Comparison of ENCODE assay signal across 22 cellular contexts in genomic region chr7:82961240-82961639, GRCh38.
DNase-seq lines count a peak whose midpoint lies in the region.
"Had no signal": no experiment of that assay in that cellular context is flagged by ENCODE, and none has a peak within 500 bp of the region (broad histone marks: within the 10 kb centered on the region; RNA-seq: fewer than 3 reads in every experiment).

No MANE protein-coding gene starts in this region.

- no peak overlapping the region for H3K27ac ChIP-seq in GM23248
- H3K27ac ChIP-seq in subcutaneous abdominal adipose tissue (ENCODE audit: low read depth, low read length): no peak overlapping the region
- H3K27ac ChIP-seq in Karpas-422 (ENCODE audit: low read length): no peak overlapping the region
- H3K27ac ChIP-seq: A549; BLaER1 treated with 17β-estradiol and CSF1 and Interleukin-3, amounts not matched to agents 10 nM and 100 nM had no signal

- H3K9me2 ChIP-seq in GM23248 (ENCODE audit: insufficient read depth) (no peaks in the 10 kb centered on the region), Karpas-422 (replicated peaks; ENCODE audit: insufficient read depth, low read length) (no peaks in the 10 kb centered on the region)

- H3K4me2 ChIP-seq in GM23248 (ENCODE audit: unreplicated experiment) (no peak overlapping the region), Karpas-422 (ENCODE audit: low read depth, low read length, poor library complexity, severe bottlenecking) (no peak overlapping the region)
- H3K4me2 ChIP-seq: A549; BLaER1 treated with 17β-estradiol and CSF1 and Interleukin-3, amounts not matched to agents 10 nM and 100 nM had no signal

- H3K27me3 ChIP-seq in GM23248 (replicated peaks; ENCODE audit: insufficient read depth) (no peaks in the 10 kb centered on the region), adipocyte (replicated peaks; ENCODE audit: control insufficient read depth, insufficient read depth, low read length) (peaks cover 6% of the 10 kb centered on the region), subcutaneous abdominal adipose tissue (ENCODE audit: control insufficient read depth in 5 of 5, insufficient read depth in 4 of 5, low read length in 5 of 5) (no peaks in the 10 kb centered on the region), Karpas-422 (ENCODE audit: low read length) (no peaks in the 10 kb centered on the region)
- H3K27me3 ChIP-seq: BE2C; BLaER1 treated with 17β-estradiol and CSF1 and Interleukin-3, amounts not matched to agents 10 nM and 100 nM had no signal

- WGBS in GM23248 (ENCODE audit: low coverage in 1 of 2, low lambda C conversion rate in 2 of 2, missing lambda C conversion rate in 2 of 2), 2 experiments: 22 to 29% methylated on average over 3 of the region's 3 CpGs

- in situ Hi-C loops in GM23248 (cut with MboI): no loop called here

- H3K79me2 ChIP-seq in GM23248 (ENCODE audit: insufficient read depth) (no peaks in the 10 kb centered on the region), Karpas-422 (ENCODE audit: low read length) (no peaks in the 10 kb centered on the region)

- H3K9ac ChIP-seq in GM23248 (no peak overlapping the region), adipocyte (ENCODE audit: low read length) (no peak overlapping the region), subcutaneous abdominal adipose tissue (ENCODE audit: low read length in 5 of 5) (no peak overlapping the region), Karpas-422 (ENCODE audit: low read length) (no peak overlapping the region)
- H3K9ac ChIP-seq: BLaER1 treated with 17β-estradiol and CSF1 and Interleukin-3, amounts not matched to agents 10 nM and 100 nM had no signal

- H4K20me1 ChIP-seq in GM23248 (ENCODE audit: insufficient read depth) (no peaks in the 10 kb centered on the region), Karpas-422 (ENCODE audit: insufficient read depth, low read depth, low read length) (no peaks in the 10 kb centered on the region)
- H4K20me1 ChIP-seq: BLaER1 treated with 17β-estradiol and CSF1 and Interleukin-3, amounts not matched to agents 10 nM and 100 nM had no signal

- H3K4me1 ChIP-seq in GM23248 (ENCODE audit: insufficient read depth) (no peaks in the 10 kb centered on the region), adipocyte (ENCODE audit: control insufficient read depth, insufficient read depth, low read length) (peaks cover 10% of the 10 kb centered on the region), subcutaneous abdominal adipose tissue (ENCODE audit: control insufficient read depth in 5 of 5, insufficient read depth in 5 of 5, low read length in 5 of 5) (peaks cover 0 to 15% (median 0%) of the 10 kb centered on the region in 5 donors), Karpas-422 (ENCODE audit: low read length) (no peaks in the 10 kb centered on the region)
- H3K4me1 ChIP-seq: A549, BE2C had no signal

- H2AFZ ChIP-seq in GM23248 (no peak overlapping the region), Karpas-422 (ENCODE audit: low read length) (no peak overlapping the region)

- no peaks in the 10 kb centered on the region for H3K9me3 ChIP-seq in GM23248 (ENCODE audit: low read depth)
- no peaks in the 10 kb centered on the region for H3K9me3 ChIP-seq in adipocyte (ENCODE audit: control insufficient read depth, low read length)
- no peaks in the 10 kb centered on the region for H3K9me3 ChIP-seq in subcutaneous abdominal adipose tissue (ENCODE audit: control insufficient read depth in 5 of 5, low read length in 5 of 5)
- peaks cover 20% of the 10 kb centered on the region for H3K9me3 ChIP-seq in Karpas-422 (ENCODE audit: low read length)
- H3K9me3 ChIP-seq: A549, BE2C had no signal

- H3K4me3 ChIP-seq in GM23248: no peak overlapping the region
- peak overlapping the region; percentile 40 for H3K4me3 ChIP-seq in adipocyte (ENCODE audit: low read length)
- H3K4me3 ChIP-seq in subcutaneous abdominal adipose tissue (ENCODE audit: low read depth in 1 of 5, low read length in 5 of 5): peak overlapping the region in 3 of 5 donors; percentile 7 to 59 (median 53)
- no peak overlapping the region for H3K4me3 ChIP-seq in Karpas-422 (ENCODE audit: low read length)
- H3K4me3 ChIP-seq: A549; BLaER1 treated with 17β-estradiol and CSF1 and Interleukin-3, amounts not matched to agents 10 nM and 100 nM; GM12878 had no signal

- DNase-seq in GM23248 (peak; percentile 10), adipocyte (ENCODE audit: low read depth) (no peak), cerebellum (ENCODE audit: low spot score) (peak; percentile 38), GM19238 (ENCODE audit: insufficient read length, low spot score) (no peak), dedifferentiated amniotic fluid mesenchymal stem cell (ENCODE audit: extremely low spot score) (no peak), Karpas-422 (no peak)
- DNase-seq: 8988T; ACHN; AML-193; BE2C; Calu3; CD4-positive, alpha-beta T cell; COR-L47; DMS53; DND-41; GDM1; H7; HCEC 1CT had no signal

- H3F3A ChIP-seq in GM23248 (ENCODE audit: insufficient read depth): no peaks in the 10 kb centered on the region

- no peaks in the 10 kb centered on the region for H3K36me3 ChIP-seq in GM23248 (ENCODE audit: low read depth)
- no peaks in the 10 kb centered on the region for H3K36me3 ChIP-seq in adipocyte (ENCODE audit: control insufficient read depth, insufficient read depth, low read length, severe bottlenecking)
- no peaks in the 10 kb centered on the region for H3K36me3 ChIP-seq in subcutaneous abdominal adipose tissue (ENCODE audit: control insufficient read depth in 5 of 5, insufficient read depth in 5 of 5, low read length in 5 of 5)
- no peaks in the 10 kb centered on the region for H3K36me3 ChIP-seq in Karpas-422 (ENCODE audit: insufficient read depth, low read length)
- H3K36me3 ChIP-seq: BE2C; BLaER1 treated with 17β-estradiol and CSF1 and Interleukin-3, amounts not matched to agents 10 nM and 100 nM had no signal

Comparison
In these comparisons a context has a peak if more than half of its experiments do, and no peak if none do; other contexts are left out.
1. DNase-seq: peak in GM23248 (single experiment) and cerebellum (single experiment); none in adipocyte (single experiment), GM19238 (single experiment), dedifferentiated amniotic fluid mesenchymal stem cell (single experiment) and Karpas-422 (single experiment).
2. H3K4me3 ChIP-seq: peak in adipocyte (single experiment) and subcutaneous abdominal adipose tissue (3 of 5); none in GM23248 (single experiment) and Karpas-422 (single experiment).